ENCODE assay signal across 10 cellular contexts in genomic region chr16:71210-71539, GRCh38. TPM values are rescaled to one million over a fixed set of nuclear protein-coding genes. Genes with fewer than 3 reads are reported as not detected.
DNase-seq lines count a peak whose midpoint lies in the region; ATAC-seq and TF ChIP-seq lines count a peak whose summit lies in the region.
"Had no signal": no experiment of that assay in that cellular context is flagged by ENCODE, and none has a peak within 500 bp of the region (broad histone marks: within the 10 kb centered on the region; RNA-seq: fewer than 3 reads in every experiment).

No MANE protein-coding gene starts in this region.

- peak; percentile 82 for DNase-seq in H7
- DNase-seq in astrocyte of the cerebellum (ENCODE audit: low read depth), result no peak
- DNase-seq in activated CD4-positive, alpha-beta T cell treated with anti-CD3 and anti-CD28 coated beads for 48 hours, result no peak
- no peak for DNase-seq in NCI-H2029 (lab: John Stamatoyannopoulos, UW)
- DNase-seq in retina, result no peak
- DNase-seq: NCI-H2171 treated with DMSO at 0.1 percent for 48 hours, T-helper 2 cell had no signal

- H3K36me3 ChIP-seq in H7 (replicated peaks; ENCODE audit: control insufficient read depth, insufficient read depth, low read length) (no peaks in the 10 kb centered on the region), iPS-18a (ENCODE audit: control insufficient read depth, low read depth, low read length) (no peaks in the 10 kb centered on the region), skeletal muscle tissue (ENCODE audit: control insufficient read depth in 3 of 3, insufficient read depth in 3 of 3, low read length in 3 of 3) (no peaks in the 10 kb centered on the region)

- H3K27ac ChIP-seq in iPS-18a (ENCODE audit: low read length), result no peak overlapping the region
- peak overlapping the region; percentile 84 for H3K27ac ChIP-seq in skeletal muscle tissue (ENCODE audit: low read depth, low read length)

- TF ChIP-seq CTCF in astrocyte of the cerebellum (IDR thresholded peaks at IDR 0.05; ENCODE audit: low read depth, low read length, missing control alignments), result no peak

- H3K4me1 ChIP-seq in iPS-18a (ENCODE audit: control insufficient read depth, low read depth, low read length) (peaks cover 28% of the 10 kb centered on the region), skeletal muscle tissue (ENCODE audit: control insufficient read depth in 3 of 3, insufficient read depth in 3 of 3, low read length in 3 of 3) (peaks cover 84 to 91% (median 88%) of the 10 kb centered on the region in 3 donors)

- no peak for ATAC-seq in HG03432 (IDR thresholded peaks at IDR 0.05; ENCODE audit: unreplicated experiment)

- in situ Hi-C loops in astrocyte of the cerebellum (cut with HindIII; ENCODE audit: low sequenced_read_pairs), result no loop called here

- no peaks in the 10 kb centered on the region for H3K9me3 ChIP-seq in iPS-18a (ENCODE audit: control insufficient read depth, low read depth, low read length)
- H3K9me3 ChIP-seq in skeletal muscle tissue (ENCODE audit: control insufficient read depth in 3 of 3, low read length in 3 of 3), result no peaks in the 10 kb centered on the region

- H3K4me3 ChIP-seq in H7 (ENCODE audit: insufficient read depth, low read depth, low read length) (peak overlapping the region; percentile 9; the same call in 1 of the 2 replicates), astrocyte of the cerebellum (ENCODE audit: low read depth, low read length) (peak overlapping the region; percentile 59), iPS-18a (ENCODE audit: low read length) (peak overlapping the region; percentile 61), skeletal muscle tissue (ENCODE audit: low read length in 3 of 3) (peak overlapping the region; percentile 71 to 81 (median 78))

- H3K9ac ChIP-seq in iPS-18a (ENCODE audit: low read length) (no peak overlapping the region), skeletal muscle tissue (ENCODE audit: low read depth in 1 of 3, low read length in 3 of 3) (peak overlapping the region; percentile 81 to 87 (median 85))

- H3K27me3 ChIP-seq in H7 (ENCODE audit: control insufficient read depth, insufficient read depth, low read length), result no peaks in the 10 kb centered on the region
- H3K27me3 ChIP-seq in iPS-18a (ENCODE audit: control insufficient read depth, insufficient read depth, low read length), result peaks cover 8% of the 10 kb centered on the region
- no peaks in the 10 kb centered on the region for H3K27me3 ChIP-seq in skeletal muscle tissue (ENCODE audit: control insufficient read depth in 3 of 3, insufficient read depth in 3 of 3, low read length in 3 of 3)

RNA-seq across cellular contexts. Expression of gene RHBDF1, which starts 1.3 kb away (rescaled TPM):
- 38.2 and 42.5 TPM in 2 replicates for total RNA-seq in H7 (2014; rRNA removed; shearing (Covaris generic))
- total RNA-seq in skeletal muscle tissue, result 19.8 TPM

RNA-seq across cellular contexts. Expression of gene MPG, which starts 6.8 kb away (rescaled TPM):
- 140 and 181 TPM in 2 replicates for total RNA-seq in H7 (2014; rRNA removed; shearing (Covaris generic))
- 72.0 TPM for total RNA-seq in skeletal muscle tissue

RNA-seq across cellular contexts. Expression of gene SNRNP25, which starts 17.5 kb away (rescaled TPM):
- total RNA-seq in H7 (2014; rRNA removed; shearing (Covaris generic)), result 39.5 and 52.9 TPM in 2 replicates
- 16.2 TPM for total RNA-seq in skeletal muscle tissue

RNA-seq across cellular contexts. Expression of gene POLR3K, which starts 17.8 kb away (rescaled TPM):
- 11.0 and 13.5 TPM in 2 replicates for total RNA-seq in H7 (2014; rRNA removed; shearing (Covaris generic))
- 4.2 TPM for total RNA-seq in skeletal muscle tissue

Comparison
In these comparisons a context has a peak if more than half of its experiments do, and no peak if none do; other contexts are left out.
1. H3K4me3 ChIP-seq: peak in every context shown above with its lines; median percentile 78 in skeletal muscle tissue; 61 in iPS-18a; 59 in astrocyte of the cerebellum; 9 in H7.